15 cellular contexts compared by ENCODE assay signal in genomic region chr1:230160957-230161771, GRCh38.
A peak's percentile ranks its signal among the peaks of the same experiment; 100 is the strongest.
DNase-seq lines count a peak whose midpoint lies in the region; ATAC-seq and TF ChIP-seq lines count a peak whose summit lies in the region.
"Had no signal": no experiment of that assay in that cellular context is flagged by ENCODE, and none has a peak within 500 bp of the region (broad histone marks: within the 10 kb centered on the region; RNA-seq: fewer than 3 reads in every experiment).

No MANE protein-coding gene starts in this region.

- peak; percentile 43 for DNase-seq in GM23248
- DNase-seq in RWPE1 (ENCODE audit: low spot score), result peak; percentile 20
- peak in 1 of 2 donors; percentile 53 for DNase-seq in foreskin keratinocyte
- peak; percentile 80 for DNase-seq in pulmonary artery endothelial cell (ENCODE audit: low read depth, low spot score)
- no peak for DNase-seq in NAMALWA (ENCODE audit: low spot score)
- DNase-seq in substantia nigra (lab: John Stamatoyannopoulos, UW), result no peak
- DNase-seq in ACHN, result no peak
- DNase-seq in NCI-H2227 (lab: John Stamatoyannopoulos, UW; ENCODE audit: unreplicated experiment), result no peak
- DNase-seq: activated CD8-positive, alpha-beta T cell treated with anti-CD3 and anti-CD28 coated beads, Interleukin-2, amount 10 ng/mL, durations not matched to agents 7 days and 5 days; activated naive CD4-positive, alpha-beta T cell; NCI-H2227 treated with DMSO at 0.1 percent for 48 hours; pancreas; transverse colon had no signal

- no peaks in the 10 kb centered on the region for H3K9me3 ChIP-seq in GM23248 (ENCODE audit: low read depth)
- H3K9me3 ChIP-seq: pancreas, SJSA1, transverse colon had no signal

- H3K36me3 ChIP-seq in GM23248 (ENCODE audit: low read depth), result no peaks in the 10 kb centered on the region
- H3K36me3 ChIP-seq: pancreas, transverse colon had no signal

- no peak overlapping the region for H3K9ac ChIP-seq in GM23248

- no peak overlapping the region for H3K27ac ChIP-seq in GM23248
- H3K27ac ChIP-seq in RWPE1, result no peak overlapping the region
- H3K27ac ChIP-seq in foreskin keratinocyte, result no peak overlapping the region
- no peak overlapping the region for H3K27ac ChIP-seq in substantia nigra (ENCODE audit: low read depth, low read length, poor library complexity, severe bottlenecking)
- H3K27ac ChIP-seq: C4-2B, pancreas, SJSA1 had no signal

- H3K9me2 ChIP-seq in GM23248 (ENCODE audit: insufficient read depth), result no peaks in the 10 kb centered on the region

- no peak overlapping the region for H3K4me3 ChIP-seq in GM23248
- H3K4me3 ChIP-seq: pancreas, SJSA1, transverse colon had no signal

- H2AFZ ChIP-seq in GM23248, result no peak overlapping the region

- H3K4me1 ChIP-seq in GM23248 (ENCODE audit: insufficient read depth) (peaks cover 23% of the 10 kb centered on the region), foreskin keratinocyte (no peaks in the 10 kb centered on the region)
- H3K4me1 ChIP-seq: SJSA1 had no signal

- CTCF ChIA-PET in RWPE1 (lab: Yijun Ruan, JAX), result interaction anchor here (1.0 kb wide), 1 partner anchor 74 kb away, joined by 3 read pairs; no protein-coding TSS in a partner anchor

- POLR2A ChIA-PET in RWPE1 (lab: Yijun Ruan, JAX; ENCODE audit: low non-redundant PET), result no interaction called here

- H3K79me2 ChIP-seq in GM23248 (ENCODE audit: insufficient read depth), result peaks cover 97% of the 10 kb centered on the region

- H3K27me3 ChIP-seq in GM23248 (replicated peaks; ENCODE audit: insufficient read depth) (no peaks in the 10 kb centered on the region), foreskin keratinocyte (no peaks in the 10 kb centered on the region)
- H3K27me3 ChIP-seq: pancreas, SJSA1, transverse colon had no signal

- ATAC-seq in foreskin keratinocyte, result peak; percentile 37
- ATAC-seq: activated CD8-positive, alpha-beta T cell treated with anti-CD3 and anti-CD28 coated beads, Interleukin-2, amount 10 ng/mL, durations not matched to agents 7 days and 5 days; pancreas had no signal

- peaks cover 33% of the 10 kb centered on the region for H3F3A ChIP-seq in GM23248 (ENCODE audit: insufficient read depth)

- WGBS in GM23248 (ENCODE audit: low coverage in 1 of 2, low lambda C conversion rate in 2 of 2, missing lambda C conversion rate in 2 of 2), 2 experiments, result 82 to 83% methylated on average over 8 of the region's 8 CpGs

- in situ Hi-C loops in GM23248 (cut with MboI) (no loop called here), ACHN (cut with HindIII; ENCODE audit: low pct_ligation_motif_present, low pct_unique_long_range_greater_than_20kb, low sequenced_read_pairs) (no loop called here)

- no peak overlapping the region for H3K4me2 ChIP-seq in GM23248 (ENCODE audit: unreplicated experiment)

- H4K20me1 ChIP-seq in GM23248 (ENCODE audit: insufficient read depth), result no peaks in the 10 kb centered on the region; the same call in 1 of the 2 replicates

- TF ChIP-seq CTCF in RWPE1 (conservative IDR thresholded peaks at IDR 0.05; ENCODE audit: low read depth) (no peak), foreskin keratinocyte (conservative IDR thresholded peaks at IDR 0.05) (no peak)

Comparison
In these comparisons a context has a peak if more than half of its experiments do, and no peak if none do; other contexts are left out.
1. DNase-seq: peak in GM23248 (single experiment), RWPE1 (single experiment) and pulmonary artery endothelial cell (single experiment); none in NAMALWA (single experiment), substantia nigra (0 of 49), ACHN (single experiment) and NCI-H2227 (single experiment).